9 cellular contexts compared by ENCODE assay signal in the genomic region with DNA sequence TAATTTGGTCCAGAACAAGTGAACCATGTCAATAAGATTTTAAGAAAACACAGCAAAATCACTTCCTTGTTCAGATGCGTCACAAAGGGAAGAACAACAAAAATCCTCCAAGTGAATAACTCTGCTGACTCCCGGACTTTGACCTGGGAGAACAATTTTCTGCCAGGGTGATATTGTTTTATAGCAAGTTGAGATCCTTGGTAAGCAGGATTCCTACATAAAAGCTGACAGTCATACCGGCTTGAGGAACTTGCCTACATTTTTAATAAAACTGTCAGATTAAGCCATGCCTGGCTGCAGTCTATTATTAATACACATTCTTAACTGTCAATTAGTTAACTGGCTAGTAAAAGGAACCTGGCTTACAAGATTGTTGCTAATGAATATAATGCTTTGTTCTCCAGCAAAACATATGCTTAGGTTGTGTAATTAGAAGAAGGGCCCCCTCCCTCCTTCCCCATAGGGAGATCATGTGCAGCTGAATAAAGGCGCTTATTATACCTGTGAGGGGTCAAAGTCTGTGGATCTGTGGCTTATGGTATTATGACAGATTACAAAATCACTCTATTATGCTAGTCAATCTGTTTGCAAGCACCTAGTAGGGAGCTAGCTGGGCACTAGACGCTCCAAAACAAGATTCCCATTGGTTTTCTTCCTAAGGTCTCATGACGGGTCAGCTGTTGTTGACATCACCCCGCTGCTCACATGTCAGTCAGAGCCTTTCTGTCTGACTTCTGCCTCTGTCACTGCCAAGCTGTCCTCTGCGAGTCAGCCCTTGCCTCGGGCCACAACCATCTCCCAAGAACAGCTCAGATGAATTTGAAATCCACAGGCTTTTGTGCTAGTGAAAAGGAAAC. TPM values are rescaled to one million over a fixed set of nuclear protein-coding genes. Genes with fewer than 3 reads are reported as not detected.
DNase-seq lines count a peak whose midpoint lies in the region; ATAC-seq and TF ChIP-seq lines count a peak whose summit lies in the region.
"Had no signal": no experiment of that assay in that cellular context is flagged by ENCODE, and none has a peak within 500 bp of the region (broad histone marks: within the 10 kb centered on the region; RNA-seq: fewer than 3 reads in every experiment).

No MANE protein-coding gene starts in this region.

- H3K79me2 ChIP-seq in PC-3 (ENCODE audit: low read length), result no peaks in the 10 kb centered on the region

- peak overlapping the region; percentile 62 for H3K4me2 ChIP-seq in PC-3 (ENCODE audit: low read length)

- H3K9me3 ChIP-seq in PC-3 (ENCODE audit: low read length), result no peaks in the 10 kb centered on the region
- H3K9me3 ChIP-seq in esophagus squamous epithelium, result no peaks in the 10 kb centered on the region
- no peaks in the 10 kb centered on the region for H3K9me3 ChIP-seq in neuron (ENCODE audit: low read length)

- in situ Hi-C loops in G401 (cut with HindIII; ENCODE audit: low sequenced_read_pairs), result no loop called here

- H3K27ac ChIP-seq in PC-3 (ENCODE audit: low read length) (peak overlapping the region; percentile 50), esophagus squamous epithelium (peak overlapping the region; percentile 8 to 58 (median 40))

- CTCF ChIA-PET in PC-3 (lab: Charles Lee), result no interaction called here

- 11 to 34% methylated on average over 9 of the region's 9 CpGs for WGBS in esophagus squamous epithelium, 2 donors

- TF ChIP-seq POLR2A in esophagus squamous epithelium (IDR thresholded peaks at IDR 0.05), result no peak

- H3K27me3 ChIP-seq in PC-3 (ENCODE audit: low read length) (no peaks in the 10 kb centered on the region), esophagus squamous epithelium (no peaks in the 10 kb centered on the region), neuron (ENCODE audit: insufficient read depth, low read length) (no peaks in the 10 kb centered on the region)

- no peaks in the 10 kb centered on the region for H3F3A ChIP-seq in PC-3 (ENCODE audit: low read length, unreplicated experiment)

- POLR2A ChIA-PET in PC-3 (lab: Charles Lee; ENCODE audit: unreplicated experiment), result interaction anchor here (0.6 kb wide), 1 partner anchor 259 kb away, joined by 4 read pairs; no protein-coding TSS in a partner anchor

- H3K9me2 ChIP-seq in PC-3 (replicated peaks; ENCODE audit: low read length), result no peaks in the 10 kb centered on the region

- H2AFZ ChIP-seq in PC-3 (ENCODE audit: low read length) (peak overlapping the region; percentile 47), neuron (ENCODE audit: low read depth, low read length) (peak overlapping the region; percentile 58)

- DNase-seq in G401 (ENCODE audit: low spot score) (peak; percentile 28), PC-3 (peak; percentile 48), esophagus squamous epithelium (lab: John Stamatoyannopoulos, UW) (no peak), SKM-1 treated with dmso at 0.1 percent for 144 hours (lab: John Stamatoyannopoulos, UW; ENCODE audit: unreplicated experiment) (no peak)
- DNase-seq in activated CD8-positive, alpha-beta memory T cell treated with anti-CD3 and anti-CD28 coated beads, Interleukin-2, amount 50 U/mL, for 4 hours, result no peak
- no peak for DNase-seq in stimulated activated CD4-positive, alpha-beta T cell treated with anti-CD3 and anti-CD28 coated beads, Interleukin-4, amount 100 ng/mL, for 24 hours
- DNase-seq: activated naive CD8-positive, alpha-beta T cell treated with anti-CD3 and anti-CD28 coated beads, Interleukin-2, amount 10 ng/mL, durations not matched to agents 7 days and 5 days had no signal

- H3K4me1 ChIP-seq in PC-3 (ENCODE audit: insufficient read depth, low read length) (peaks cover 13% of the 10 kb centered on the region), esophagus squamous epithelium (peaks cover 0 to 23% (median 3%) of the 10 kb centered on the region in 3 donors), neuron (ENCODE audit: insufficient read depth, low read length) (peaks cover 13% of the 10 kb centered on the region)

- intact Hi-C loops in PC-3 (cut with micrococcal nuclease) (no loop called here), esophagus squamous epithelium (cut with DNase I) (no loop called here)

- H3K9ac ChIP-seq in PC-3 (ENCODE audit: low read length), result no peak overlapping the region

- H4K20me1 ChIP-seq in PC-3 (ENCODE audit: low read length), result no peaks in the 10 kb centered on the region

- no TSS peak for BruUV-seq in PC-3 (replicated peaks; lab: Mats Ljungman, UMichigan)

- ATAC-seq in PC-3 (peak; percentile 78), GM18502 (IDR thresholded peaks at IDR 0.05; ENCODE audit: poor library complexity, unreplicated experiment) (no peak)

- H3K36me3 ChIP-seq in PC-3 (ENCODE audit: low read depth, low read length) (no peaks in the 10 kb centered on the region), esophagus squamous epithelium (no peaks in the 10 kb centered on the region), neuron (ENCODE audit: insufficient read depth, low read length) (no peaks in the 10 kb centered on the region)

- H3K4me3 ChIP-seq in PC-3 (ENCODE audit: low read length) (no peak overlapping the region), esophagus squamous epithelium (no peak overlapping the region), neuron (ENCODE audit: low read length) (peak overlapping the region; percentile 10)

- TF ChIP-seq CTCF in PC-3 (conservative IDR thresholded peaks at IDR 0.05; ENCODE audit: low read depth, low read length) (no peak), esophagus squamous epithelium (IDR thresholded peaks at IDR 0.05) (no peak)

RNA-seq across cellular contexts. Expression of gene SEC63, which starts 44.6 kb away (rescaled TPM):
- 2.3 and 20.2 TPM in 2 replicates for total RNA-seq in G401 (2014; rRNA removed; shearing (Covaris generic))
- total RNA-seq in PC-3 (2014; rRNA removed) (12.2 and 16.0 TPM in 2 replicates), esophagus squamous epithelium (10 to 100 TPM in 2 of 4 donors, 1 to 10 TPM in 2; 9.3 to 25.4 (median 16.2) TPM)

Comparison
In these comparisons a context has a peak if more than half of its experiments do, and no peak if none do; other contexts are left out.
1. DNase-seq: peak in G401 (single experiment) and PC-3 (single experiment); none in esophagus squamous epithelium (single experiment), activated CD8-positive, alpha-beta memory T cell treated with anti-CD3 and anti-CD28 coated beads, Interleukin-2, amount 50 U/mL, for 4 hours (single experiment), stimulated activated CD4-positive, alpha-beta T cell treated with anti-CD3 and anti-CD28 coated beads, Interleukin-4, amount 100 ng/mL, for 24 hours (single experiment) and SKM-1 treated with dmso at 0.1 percent for 144 hours (single experiment).